19 cellular contexts compared by ENCODE assay signal in genomic region chr1:93963585-93963984, GRCh38. TPM values are rescaled to one million over a fixed set of nuclear protein-coding genes. Genes with fewer than 3 reads are reported as not detected.
DNase-seq lines count a peak whose midpoint lies in the region; ATAC-seq and TF ChIP-seq lines count a peak whose summit lies in the region.
"Had no signal": no experiment of that assay in that cellular context is flagged by ENCODE, and none has a peak within 500 bp of the region (broad histone marks: within the 10 kb centered on the region; RNA-seq: fewer than 3 reads in every experiment).

No MANE protein-coding gene starts in this region.

- H3K27me3 Mint-ChIP-seq in endodermal cell (ENCODE audit: insufficient read depth): no peaks in the 10 kb centered on the region

- H3K4me2 ChIP-seq in hepatocyte: no peak overlapping the region
- H3K4me2 ChIP-seq: BLaER1 had no signal

- DNase-seq in RWPE2 (ENCODE audit: low spot score) (no peak), hepatocyte (ENCODE audit: low spot score) (peak; percentile 57), mucosa of gallbladder (ENCODE audit: low spot score) (peak; percentile 52), NCI-H526 (lab: John Stamatoyannopoulos, UW) (no peak), endodermal cell (no peak), middle frontal gyrus (ENCODE audit: extremely low spot score, low spot score) (no peak)
- DNase-seq: DMS 273 treated with DMSO at 0.1 percent for 48 hours; HFFc6; hippocampal formation; islet precursor cell; NCI-H2171 treated with DMSO at 0.1 percent for 48 hours; retina; Right ventricle myocardium superior; stimulated activated CD4-positive, alpha-beta T cell treated with anti-CD3 and anti-CD28 coated beads, Interleukin-12 subunit alpha, Interleukin-12 subunit beta, amount 100 ng/mL, for 4 hours; substantia nigra had no signal

- H3K4me1 Mint-ChIP-seq in endodermal cell: no peaks in the 10 kb centered on the region

- H3K27me3 ChIP-seq in RWPE2 (ENCODE audit: insufficient read depth, poor library complexity, severe bottlenecking) (no peaks in the 10 kb centered on the region), hepatocyte (no peaks in the 10 kb centered on the region), endodermal cell (ENCODE audit: control insufficient read depth, insufficient read depth, low read length, poor library complexity, severe bottlenecking) (no peaks in the 10 kb centered on the region)
- H3K27me3 ChIP-seq: BLaER1 had no signal

- H3K9me3 ChIP-seq in RWPE2 (ENCODE audit: severe bottlenecking) (no peaks in the 10 kb centered on the region), hepatocyte (ENCODE audit: low read depth) (no peaks in the 10 kb centered on the region), endodermal cell (ENCODE audit: control insufficient read depth, low read length) (no peaks in the 10 kb centered on the region)
- H3K9me3 ChIP-seq: BLaER1 had no signal

- H3K79me2 ChIP-seq in hepatocyte: no peaks in the 10 kb centered on the region

- no peak overlapping the region for H2AFZ ChIP-seq in hepatocyte

- TF ChIP-seq CTCF in C4-2B (conservative IDR thresholded peaks at IDR 0.05) (no peak), RWPE2 (IDR thresholded peaks at IDR 0.05; ENCODE audit: poor library complexity, severe bottlenecking) (no peak), hepatocyte (IDR thresholded peaks at IDR 0.05; ENCODE audit: poor library complexity) (no peak), endodermal cell (conservative IDR thresholded peaks at IDR 0.05) (no peak)

- no peaks in the 10 kb centered on the region for H4K20me1 ChIP-seq in hepatocyte (ENCODE audit: insufficient read depth, poor library complexity, severe bottlenecking)
- H4K20me1 ChIP-seq: BLaER1 had no signal

- no peaks in the 10 kb centered on the region for H3K36me3 ChIP-seq in RWPE2 (ENCODE audit: low read depth)
- H3K36me3 ChIP-seq in hepatocyte (replicated peaks; ENCODE audit: insufficient read depth, low read depth): no peaks in the 10 kb centered on the region
- H3K36me3 ChIP-seq in endodermal cell (ENCODE audit: control insufficient read depth, insufficient read depth, low read length): no peaks in the 10 kb centered on the region
- H3K36me3 ChIP-seq: BLaER1 had no signal

- H3K4me1 ChIP-seq in RWPE2 (ENCODE audit: insufficient read depth, poor library complexity, severe bottlenecking): peaks cover 33% of the 10 kb centered on the region
- H3K4me1 ChIP-seq in hepatocyte (ENCODE audit: insufficient read depth): peaks cover 10% of the 10 kb centered on the region
- H3K4me1 ChIP-seq in endodermal cell (ENCODE audit: control insufficient read depth, insufficient read depth, low read length): no peaks in the 10 kb centered on the region

- no peak overlapping the region for H3K4me3 Mint-ChIP-seq in endodermal cell
- H3K4me3 Mint-ChIP-seq: activated naive CD8-positive, alpha-beta T cell; HFFc6 had no signal

- H3K9ac ChIP-seq in endodermal cell (ENCODE audit: extremely low read depth, low read length, poor library complexity, severe bottlenecking): no peak overlapping the region
- H3K9ac ChIP-seq: BLaER1 had no signal

- no peaks in the 10 kb centered on the region for H3K36me3 Mint-ChIP-seq in endodermal cell (ENCODE audit: low read depth)

- no peaks in the 10 kb centered on the region for H3K9me3 Mint-ChIP-seq in endodermal cell
- H3K9me3 Mint-ChIP-seq: HFFc6 had no signal

- no peak overlapping the region for H3K27ac Mint-ChIP-seq in endodermal cell
- H3K27ac Mint-ChIP-seq: activated naive CD8-positive, alpha-beta T cell; HFFc6 had no signal

- WGBS in hepatocyte (ENCODE audit: low lambda C conversion rate, missing lambda C conversion rate): 64% methylated on average over 9 of the region's 9 CpGs
- WGBS in endodermal cell (ENCODE audit: insufficient coverage in 1 of 2, insufficient read length in 1 of 2), 2 experiments: 91 to 95% methylated on average over 3 to 9 of the region's 9 CpGs

- H3K4me3 ChIP-seq in RWPE2 (ENCODE audit: severe bottlenecking) (no peak overlapping the region), hepatocyte (no peak overlapping the region), endodermal cell (ENCODE audit: low read length) (no peak overlapping the region)
- H3K4me3 ChIP-seq: BLaER1 had no signal

- H3K27ac ChIP-seq in C4-2B (peak overlapping the region; percentile 27), RWPE2 (ENCODE audit: poor library complexity, severe bottlenecking) (peak overlapping the region; percentile 58), hepatocyte (peak overlapping the region; percentile 79), endodermal cell (ENCODE audit: low read depth, low read length) (no peak overlapping the region)
- H3K27ac ChIP-seq: BLaER1 had no signal

- no peak for ATAC-seq in RWPE2 (ENCODE audit: low read depth)
- ATAC-seq in GM18867 (IDR thresholded peaks at IDR 0.05; ENCODE audit: unreplicated experiment): no peak

- H3K9me2 ChIP-seq in hepatocyte (replicated peaks; ENCODE audit: insufficient read depth): no peaks in the 10 kb centered on the region

RNA-seq across cellular contexts. Expression of gene GCLM, which starts 54.4 kb away (rescaled TPM):
- total RNA-seq in hepatocyte: 10.7 and 12.8 TPM in 2 replicates
- 14.4 and 15.3 TPM in 2 replicates for polyA plus RNA-seq in hepatocyte
- 41.7 TPM for total RNA-seq in mucosa of gallbladder
- total RNA-seq in endodermal cell: 10 to 100 TPM; 14.0 to 19.4 TPM
- polyA plus RNA-seq in endodermal cell (2013, experiment 1 of 2): 7.6 TPM
- polyA plus RNA-seq in endodermal cell (2013, experiment 2 of 2): 8.3 TPM

Comparison
In these comparisons a context has a peak if more than half of its experiments do, and no peak if none do; other contexts are left out.
1. DNase-seq: peak in hepatocyte (single experiment) and mucosa of gallbladder (single experiment); none in RWPE2 (single experiment), NCI-H526 (0 of 2), endodermal cell (single experiment) and middle frontal gyrus (single experiment).